ENCODE assay signal across 10 cellular contexts in genomic region chr12:14577344-14577743, GRCh38. TPM values are rescaled to one million over a fixed set of nuclear protein-coding genes. Genes with fewer than 3 reads are reported as not detected.
DNase-seq lines count a peak whose midpoint lies in the region; ATAC-seq and TF ChIP-seq lines count a peak whose summit lies in the region.
"Had no signal": no experiment of that assay in that cellular context is flagged by ENCODE, and none has a peak within 500 bp of the region (broad histone marks: within the 10 kb centered on the region; RNA-seq: fewer than 3 reads in every experiment).

No MANE protein-coding gene starts in this region.

- peak; percentile 29 for DNase-seq in activated CD4-positive, alpha-beta T cell treated with anti-CD3 and anti-CD28 coated beads, Interleukin-2, amount 10 ng/mL, durations not matched to agents 7 days and 5 days
- no peak for DNase-seq in activated CD4-positive, alpha-beta T cell treated with anti-CD3 and anti-CD28 coated beads for 1 hour
- no peak for DNase-seq in activated naive CD8-positive, alpha-beta T cell treated with anti-CD3 and anti-CD28 coated beads, Interleukin-2, amount 50 U/mL, for 24 hours
- no peak for DNase-seq in upper lobe of left lung
- DNase-seq in NK-92 (lab: John Stamatoyannopoulos, UW; ENCODE audit: unreplicated experiment) = no peak
- DNase-seq in superior temporal gyrus (ENCODE audit: extremely low spot score) = no peak
- no peak for DNase-seq in SK-N-DZ (ENCODE audit: low spot score)
- DNase-seq: ACHN, SHP77 had no signal

- H3K27me3 Mint-ChIP-seq in activated CD4-positive, alpha-beta T cell treated with anti-CD3 and anti-CD28 coated beads, Interleukin-2, amount 10 ng/mL, durations not matched to agents 7 days and 5 days = peaks cover 7% of the 10 kb centered on the region
- H3K27me3 Mint-ChIP-seq in activated naive CD8-positive, alpha-beta T cell treated with anti-CD3 and anti-CD28 coated beads, Interleukin-2, amount 50 U/mL, for 24 hours = peaks cover 2% of the 10 kb centered on the region

- H3K4me1 ChIP-seq in upper lobe of left lung = peaks cover 0 to 7% (median 3%) of the 10 kb centered on the region in 4 donors

- TF ChIP-seq EP300 in upper lobe of left lung (IDR thresholded peaks at IDR 0.05) = peak in 1 of 4 donors; percentile 12

- no peak overlapping the region for H3K4me3 Mint-ChIP-seq in activated CD4-positive, alpha-beta T cell treated with anti-CD3 and anti-CD28 coated beads, Interleukin-2, amount 10 ng/mL, durations not matched to agents 7 days and 5 days
- no peak overlapping the region for H3K4me3 Mint-ChIP-seq in activated naive CD8-positive, alpha-beta T cell treated with anti-CD3 and anti-CD28 coated beads, Interleukin-2, amount 50 U/mL, for 24 hours

- no peak for TF ChIP-seq POLR2A in upper lobe of left lung (IDR thresholded peaks at IDR 0.05)

- no peaks in the 10 kb centered on the region for H3K36me3 Mint-ChIP-seq in activated CD4-positive, alpha-beta T cell treated with anti-CD3 and anti-CD28 coated beads, Interleukin-2, amount 10 ng/mL, durations not matched to agents 7 days and 5 days (ENCODE audit: low read depth)
- no peaks in the 10 kb centered on the region for H3K36me3 Mint-ChIP-seq in activated naive CD8-positive, alpha-beta T cell treated with anti-CD3 and anti-CD28 coated beads, Interleukin-2, amount 50 U/mL, for 24 hours (ENCODE audit: low read depth)

- H3K9me3 Mint-ChIP-seq in activated CD4-positive, alpha-beta T cell treated with anti-CD3 and anti-CD28 coated beads, Interleukin-2, amount 10 ng/mL, durations not matched to agents 7 days and 5 days = no peaks in the 10 kb centered on the region
- no peaks in the 10 kb centered on the region for H3K9me3 Mint-ChIP-seq in activated naive CD8-positive, alpha-beta T cell treated with anti-CD3 and anti-CD28 coated beads, Interleukin-2, amount 50 U/mL, for 24 hours

- WGBS in upper lobe of left lung, 2 donors = 17 to 50% methylated on average over 1 of the region's 1 CpG

- peak; percentile 85 for ATAC-seq in HG03460 (IDR thresholded peaks at IDR 0.05; ENCODE audit: unreplicated experiment)
- peak; percentile 24 for ATAC-seq in activated naive CD8-positive, alpha-beta T cell treated with anti-CD3 and anti-CD28 coated beads, Interleukin-2, amount 50 U/mL, for 24 hours
- ATAC-seq in upper lobe of left lung (ENCODE audit: low FRiP score in 2 of 2) = peak; percentile 47 to 78

- POLR2A ChIA-PET in activated CD4-positive, alpha-beta T cell treated with anti-CD3 and anti-CD28 coated beads, Interleukin-2, amount 10 ng/mL, durations not matched to agents 7 days and 5 days (lab: Charles Lee) = no interaction called here

- H3K9me3 ChIP-seq in upper lobe of left lung = no peaks in the 10 kb centered on the region

- H3K4me3 ChIP-seq in upper lobe of left lung = no peak overlapping the region

- H3K27ac Mint-ChIP-seq in activated CD4-positive, alpha-beta T cell treated with anti-CD3 and anti-CD28 coated beads, Interleukin-2, amount 10 ng/mL, durations not matched to agents 7 days and 5 days = no peak overlapping the region
- H3K27ac Mint-ChIP-seq in activated naive CD8-positive, alpha-beta T cell treated with anti-CD3 and anti-CD28 coated beads, Interleukin-2, amount 50 U/mL, for 24 hours = no peak overlapping the region

- peaks cover 12% of the 10 kb centered on the region for H3K4me1 Mint-ChIP-seq in activated CD4-positive, alpha-beta T cell treated with anti-CD3 and anti-CD28 coated beads, Interleukin-2, amount 10 ng/mL, durations not matched to agents 7 days and 5 days
- peaks cover 21% of the 10 kb centered on the region for H3K4me1 Mint-ChIP-seq in activated naive CD8-positive, alpha-beta T cell treated with anti-CD3 and anti-CD28 coated beads, Interleukin-2, amount 50 U/mL, for 24 hours

- H3K27ac ChIP-seq in upper lobe of left lung = peak overlapping the region in 1 of 4 donors; percentile 52

- TF ChIP-seq CTCF in upper lobe of left lung (IDR thresholded peaks at IDR 0.05) = no peak

- H3K27me3 ChIP-seq in upper lobe of left lung = no peaks in the 10 kb centered on the region

- H3K36me3 ChIP-seq in upper lobe of left lung = no peaks in the 10 kb centered on the region

- CTCF ChIA-PET in activated CD4-positive, alpha-beta T cell treated with anti-CD3 and anti-CD28 coated beads, Interleukin-2, amount 10 ng/mL, durations not matched to agents 7 days and 5 days (lab: Charles Lee) = interaction anchor here (0.6 kb wide), 1 partner anchor 215 kb away, joined by 3 read pairs; no protein-coding TSS in a partner anchor

RNA-seq across cellular contexts. Expression of gene PLBD1, which starts 9.7 kb away (rescaled TPM):
- total RNA-seq in activated CD4-positive, alpha-beta T cell treated with anti-CD3 and anti-CD28 coated beads, Interleukin-2, amount 10 ng/mL, durations not matched to agents 7 days and 5 days = not detected
- 10 to 100 TPM; 17.8 to 69.2 (median 36.5) TPM for total RNA-seq in upper lobe of left lung
- not detected in 2 replicates for polyA plus RNA-seq in SK-N-DZ (2014; cell fraction: cytosol; rRNA removed)
- polyA plus RNA-seq in SK-N-DZ (2014; cell fraction: nucleus; rRNA removed) = not detected in 2 replicates

Comparison
In these comparisons a context has a peak if more than half of its experiments do, and no peak if none do; other contexts are left out.
1. ATAC-seq: peak in every context shown above with its lines; median percentile 85 in HG03460; 62 in upper lobe of left lung; 24 in activated naive CD8-positive, alpha-beta T cell treated with anti-CD3 and anti-CD28 coated beads, Interleukin-2, amount 50 U/mL, for 24 hours.
2. RNA of gene PLBD1, which starts 9.7 kb away (total RNA-seq): 17.8 to 69.2 TPM in upper lobe of left lung; not detected in activated CD4-positive, alpha-beta T cell treated with anti-CD3 and anti-CD28 coated beads, Interleukin-2, amount 10 ng/mL, durations not matched to agents 7 days and 5 days; every median in the first group is over 10 times any median in the second.